In genomic region chr4:24878256-24879016, GRCh38 we compare ENCODE assay signal across 17 cellular contexts. TPM values are rescaled to one million over a fixed set of nuclear protein-coding genes. Genes with fewer than 3 reads are reported as not detected.
"Had no signal": no experiment of that assay in that cellular context is flagged by ENCODE, and none has a peak within 500 bp of the region (broad histone marks: within the 10 kb centered on the region; RNA-seq: fewer than 3 reads in every experiment).

No MANE protein-coding gene starts in this region.

- H3K27me3 Mint-ChIP-seq: activated CD4-positive, alpha-beta T cell treated with anti-CD3 and anti-CD28 coated beads, Interleukin-2, amount 10 ng/mL, durations not matched to agents 7 days and 5 days; activated naive CD4-positive, alpha-beta T cell treated with anti-CD3 and anti-CD28 coated beads, Interleukin-2, amount 10 ng/mL, durations not matched to agents 7 days and 5 days; activated naive CD8-positive, alpha-beta T cell treated with anti-CD3 and anti-CD28 coated beads, Interleukin-2, amount 50 U/mL, for 24 hours; activated T-cell treated with anti-CD3 and anti-CD28 coated beads, Interleukin-2, amount 50 U/mL, for 24 hours; progenitor cell of endocrine pancreas had no signal

- H3K27ac ChIP-seq: coronary artery, spleen had no signal

- H3K4me1 ChIP-seq: ascending aorta, spleen, uterus had no signal

- H3K27me3 ChIP-seq: ascending aorta, spleen, uterus had no signal

- FAIRE-seq: kidney had no signal

- H3K4me3 Mint-ChIP-seq: activated CD4-positive, alpha-beta T cell treated with anti-CD3 and anti-CD28 coated beads, Interleukin-2, amount 10 ng/mL, durations not matched to agents 7 days and 5 days; activated CD8-positive, alpha-beta T cell treated with anti-CD3 and anti-CD28 coated beads, Interleukin-2, amount 10 ng/mL, durations not matched to agents 7 days and 5 days; activated naive CD4-positive, alpha-beta T cell treated with anti-CD3 and anti-CD28 coated beads, Interleukin-2, amount 10 ng/mL, durations not matched to agents 7 days and 5 days; activated naive CD8-positive, alpha-beta T cell treated with anti-CD3 and anti-CD28 coated beads, Interleukin-2, amount 50 U/mL, for 24 hours; activated T-cell treated with anti-CD3 and anti-CD28 coated beads, Interleukin-2, amount 50 U/mL, for 24 hours; stimulated activated memory B cell treated with anti-CD40 and anti-IgM and Interleukin-4, amounts not matched to agents 10 μg/mL and 1 μg/mL and 100 μg/mL, for 72 hours; T-helper 1 cell treated with Interleukin-12 subunit alpha and Interleukin-12 subunit beta and Interleukin-4 antibody, amounts not matched to agents 30 μg/mL and 1 μg/mL, for 36 hours had no signal

- DNase-seq: activated CD4-positive, alpha-beta T cell treated with anti-CD3 and anti-CD28 coated beads, Interleukin-2, amount 10 ng/mL, durations not matched to agents 7 days and 5 days; activated CD8-positive, alpha-beta T cell treated with anti-CD3 and anti-CD28 coated beads, Interleukin-2, amount 10 ng/mL, durations not matched to agents 7 days and 5 days; activated naive CD4-positive, alpha-beta T cell treated with anti-CD3 and anti-CD28 coated beads, Interleukin-2, amount 10 ng/mL, durations not matched to agents 7 days and 5 days; activated naive CD8-positive, alpha-beta T cell treated with anti-CD3 and anti-CD28 coated beads, Interleukin-2, amount 50 U/mL, for 24 hours; activated T-cell treated with anti-CD3 and anti-CD28 coated beads, Interleukin-2, amount 50 U/mL, for 24 hours; hippocampal formation; kidney; spleen; stimulated activated CD4-positive, alpha-beta T cell treated with anti-CD3 and anti-CD28 coated beads, Interleukin-4, amount 100 ng/mL, for 4 hours; uterus had no signal

- H3K36me3 Mint-ChIP-seq: activated naive CD4-positive, alpha-beta T cell treated with anti-CD3 and anti-CD28 coated beads, Interleukin-2, amount 10 ng/mL, durations not matched to agents 7 days and 5 days; stimulated activated memory B cell treated with anti-CD40 and anti-IgM and Interleukin-4, amounts not matched to agents 10 μg/mL and 1 μg/mL and 100 μg/mL, for 72 hours had no signal

- ATAC-seq: activated CD4-positive, CD25-positive, alpha-beta regulatory T cell treated with anti-CD3 and anti-CD28 coated beads, Interleukin-2, amount 50 U/mL, for 24 hours; activated CD8-positive, alpha-beta T cell treated with anti-CD3 and anti-CD28 coated beads, Interleukin-2, amount 10 ng/mL, durations not matched to agents 7 days and 5 days; activated naive CD8-positive, alpha-beta T cell treated with anti-CD3 and anti-CD28 coated beads, Interleukin-2, amount 50 U/mL, for 24 hours; left lobe of liver; stimulated activated memory B cell treated with anti-CD40 and anti-IgM and Interleukin-4, amounts not matched to agents 10 μg/mL and 1 μg/mL and 100 μg/mL, for 72 hours had no signal

- H3K9me3 Mint-ChIP-seq: activated CD4-positive, alpha-beta T cell treated with anti-CD3 and anti-CD28 coated beads, Interleukin-2, amount 10 ng/mL, durations not matched to agents 7 days and 5 days; activated naive CD4-positive, alpha-beta T cell treated with anti-CD3 and anti-CD28 coated beads, Interleukin-2, amount 10 ng/mL, durations not matched to agents 7 days and 5 days; activated naive CD8-positive, alpha-beta T cell treated with anti-CD3 and anti-CD28 coated beads, Interleukin-2, amount 50 U/mL, for 24 hours; activated T-cell treated with anti-CD3 and anti-CD28 coated beads, Interleukin-2, amount 50 U/mL, for 24 hours; T-helper 1 cell treated with Interleukin-12 subunit alpha and Interleukin-12 subunit beta and Interleukin-4 antibody, amounts not matched to agents 30 μg/mL and 1 μg/mL, for 36 hours had no signal

- H3K27ac Mint-ChIP-seq: activated CD4-positive, alpha-beta T cell treated with anti-CD3 and anti-CD28 coated beads, Interleukin-2, amount 10 ng/mL, durations not matched to agents 7 days and 5 days; activated CD8-positive, alpha-beta T cell treated with anti-CD3 and anti-CD28 coated beads, Interleukin-2, amount 10 ng/mL, durations not matched to agents 7 days and 5 days; activated naive CD4-positive, alpha-beta T cell treated with anti-CD3 and anti-CD28 coated beads, Interleukin-2, amount 10 ng/mL, durations not matched to agents 7 days and 5 days; activated naive CD8-positive, alpha-beta T cell treated with anti-CD3 and anti-CD28 coated beads, Interleukin-2, amount 50 U/mL, for 24 hours; activated T-cell treated with anti-CD3 and anti-CD28 coated beads, Interleukin-2, amount 50 U/mL, for 24 hours; progenitor cell of endocrine pancreas; stimulated activated memory B cell treated with anti-CD40 and anti-IgM and Interleukin-4, amounts not matched to agents 10 μg/mL and 1 μg/mL and 100 μg/mL, for 72 hours; T-helper 1 cell treated with Interleukin-12 subunit alpha and Interleukin-12 subunit beta and Interleukin-4 antibody, amounts not matched to agents 30 μg/mL and 1 μg/mL, for 36 hours had no signal

- H3K4me3 ChIP-seq: ascending aorta, coronary artery, spleen, uterus had no signal

- H3K36me3 ChIP-seq: spleen, uterus had no signal

- H3K4me1 Mint-ChIP-seq: activated CD4-positive, alpha-beta T cell treated with anti-CD3 and anti-CD28 coated beads, Interleukin-2, amount 10 ng/mL, durations not matched to agents 7 days and 5 days; activated naive CD4-positive, alpha-beta T cell treated with anti-CD3 and anti-CD28 coated beads, Interleukin-2, amount 10 ng/mL, durations not matched to agents 7 days and 5 days; activated naive CD8-positive, alpha-beta T cell treated with anti-CD3 and anti-CD28 coated beads, Interleukin-2, amount 50 U/mL, for 24 hours; stimulated activated memory B cell treated with anti-CD40 and anti-IgM and Interleukin-4, amounts not matched to agents 10 μg/mL and 1 μg/mL and 100 μg/mL, for 72 hours had no signal

- H3K9me3 ChIP-seq: ascending aorta, spleen, uterus had no signal

RNA-seq across cellular contexts. Expression of gene CCDC149, which starts 34.4 kb away (rescaled TPM):
- total RNA-seq: activated CD4-positive, alpha-beta T cell treated with anti-CD3 and anti-CD28 coated beads, Interleukin-2, amount 10 ng/mL, durations not matched to agents 7 days and 5 days; activated CD8-positive, alpha-beta T cell treated with anti-CD3 and anti-CD28 coated beads, Interleukin-2, amount 10 ng/mL, durations not matched to agents 7 days and 5 days had no signal
